In the genomic region with DNA sequence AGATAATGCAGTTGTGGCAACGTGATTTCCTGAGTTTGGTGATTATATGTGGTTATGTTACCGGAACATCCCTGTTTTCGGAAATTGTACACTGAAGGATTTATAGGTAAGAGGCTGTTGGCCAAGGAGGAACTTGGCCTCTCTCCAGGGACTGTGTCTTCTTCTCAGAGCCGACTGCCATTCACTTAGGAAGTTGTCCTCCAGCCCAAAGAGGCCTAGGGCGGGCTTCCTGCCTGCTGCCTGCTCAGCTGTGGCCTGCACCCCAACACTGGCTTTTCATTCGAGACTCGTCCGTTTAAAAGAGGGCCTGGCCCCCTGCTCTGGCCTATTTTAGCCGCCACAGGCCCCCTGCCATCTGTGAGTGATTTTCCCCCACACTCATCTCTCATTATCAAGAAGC, we compare ENCODE assay signal across 16 cellular contexts.
DNase-seq lines count a peak whose midpoint lies in the region; ATAC-seq, FAIRE-seq and TF ChIP-seq lines count a peak whose summit lies in the region.
"Had no signal": no experiment of that assay in that cellular context is flagged by ENCODE, and none has a peak within 500 bp of the region (broad histone marks: within the 10 kb centered on the region; RNA-seq: fewer than 3 reads in every experiment).

No MANE protein-coding gene starts in this region.

- no peak for TF ChIP-seq CTCF in K562 (IDR thresholded peaks at IDR 0.05 in 2 of 3, conservative IDR thresholded peaks at IDR 0.05 in 1 of 3; ENCODE audit: insufficient read depth in 2 of 3, low read depth in 1 of 3, low read length in 3 of 3)
- no peak for TF ChIP-seq CTCF in type B pancreatic cell (conservative IDR thresholded peaks at IDR 0.05)

- H3K9ac ChIP-seq in K562 (ENCODE audit: insufficient read depth in 1 of 2, low read depth in 2 of 2, low read length in 2 of 2) (no peak overlapping the region), trophoblast cell (ENCODE audit: low read length) (no peak overlapping the region)

- H3K4me3 ChIP-seq in K562 (no peak overlapping the region), trophoblast cell (ENCODE audit: low read depth, low read length) (no peak overlapping the region)

- no peaks in the 10 kb centered on the region for H3K36me3 Mint-ChIP-seq in type B pancreatic cell
- H3K36me3 Mint-ChIP-seq: activated naive CD8-positive, alpha-beta T cell; CD4-positive, CD25-positive, alpha-beta regulatory T cell; T-cell had no signal

- no peak overlapping the region for H3K23ac ChIP-seq in trophoblast cell (ENCODE audit: low read length)

- TF ChIP-seq EP300 in K562 (IDR thresholded peaks at IDR 0.05; ENCODE audit: low read length): no peak

- H4K8ac ChIP-seq in trophoblast cell (ENCODE audit: low read depth, low read length): no peak overlapping the region

- no peak overlapping the region for H3K4me3 Mint-ChIP-seq in type B pancreatic cell
- H3K4me3 Mint-ChIP-seq: activated naive CD8-positive, alpha-beta T cell; endodermal cell; T-cell had no signal

- H3K4me2 ChIP-seq in K562 (ENCODE audit: insufficient read depth, low read length) (no peak overlapping the region), trophoblast cell (ENCODE audit: low read length) (no peak overlapping the region)

- H3K79me1 ChIP-seq in trophoblast cell (ENCODE audit: low read length): peaks cover 39% of the 10 kb centered on the region

- no peak overlapping the region for H2BK12ac ChIP-seq in trophoblast cell (ENCODE audit: low read length)

- no peaks in the 10 kb centered on the region for H3K27me3 Mint-ChIP-seq in type B pancreatic cell
- H3K27me3 Mint-ChIP-seq: activated naive CD8-positive, alpha-beta T cell had no signal

- H4K91ac ChIP-seq in trophoblast cell (ENCODE audit: low read depth, low read length): peak overlapping the region; percentile 16

- POLR2A ChIA-PET in K562 (lab: Yijun Ruan, JAX): no interaction called here

- in situ Hi-C loops in K562 (cut with MboI): no loop called here

- no peak for TF ChIP-seq RAD21 in K562 (CRISPR knock-in tag; conservative IDR thresholded peaks at IDR 0.05 in 1 of 2, IDR thresholded peaks at IDR 0.05 in 1 of 2)

- H2BK120ac ChIP-seq in trophoblast cell (ENCODE audit: insufficient read depth, low read length, poor library complexity): no peak overlapping the region

- H3K9me3 Mint-ChIP-seq in type B pancreatic cell: no peaks in the 10 kb centered on the region
- H3K9me3 Mint-ChIP-seq: T-cell had no signal

- TF ChIP-seq POLR2A in K562 (conservative IDR thresholded peaks at IDR 0.05): no peak

- H2AFZ ChIP-seq in K562 (ENCODE audit: low read depth, low read length): peak overlapping the region; percentile 10; the same call in 1 of the 2 replicates
- no peak overlapping the region for H2AFZ ChIP-seq in trophoblast cell (ENCODE audit: insufficient read depth, low read length, poor library complexity)

- no peak overlapping the region for H4K12ac ChIP-seq in trophoblast cell (ENCODE audit: low read depth, low read length)

- FAIRE-seq in K562 (lab: Jason Lieb, UNC): peak; percentile 83
- FAIRE-seq: bronchial epithelial cell, GM12892 had no signal

- CTCF ChIA-PET in K562 (lab: Yijun Ruan, JAX; ENCODE audit: low intra/inter-chr PET ratio): interaction anchor here (0.8 kb wide), 1 partner anchor 1613 kb away, joined by 3 read pairs; no protein-coding TSS in a partner anchor

- H3K27ac ChIP-seq in K562 (ENCODE audit: extremely low read depth, low read depth, low read length) (no peak overlapping the region), trophoblast cell (ENCODE audit: low read depth, low read length) (no peak overlapping the region)

- H3K14ac ChIP-seq in trophoblast cell (ENCODE audit: low read length): no peak overlapping the region

- H4K20me1 ChIP-seq in K562 (replicated peaks; ENCODE audit: control insufficient read depth, insufficient read depth, low read length): no peaks in the 10 kb centered on the region

- H3K9me1 ChIP-seq in K562 (ENCODE audit: control insufficient read depth, insufficient read depth, low read length): no peaks in the 10 kb centered on the region

- H3K9me3 ChIP-seq in K562 (replicated peaks; ENCODE audit: control insufficient read depth, insufficient read depth, low read depth, low read length) (0 out of 2 replicates have a peak, but pooled peaks cover 2% of the 10 kb centered on the region), trophoblast cell (ENCODE audit: insufficient read depth, low read depth, low read length) (peaks cover 3% of the 10 kb centered on the region)

- peaks cover 5% of the 10 kb centered on the region for H3K4me1 Mint-ChIP-seq in type B pancreatic cell (ENCODE audit: unreplicated experiment)
- H3K4me1 Mint-ChIP-seq: endodermal cell had no signal

- H3K27ac Mint-ChIP-seq in type B pancreatic cell: no peak overlapping the region
- H3K27ac Mint-ChIP-seq: activated naive CD8-positive, alpha-beta T cell; CD4-positive, CD25-positive, alpha-beta regulatory T cell; endodermal cell; T-cell had no signal

- H3K18ac ChIP-seq in trophoblast cell (ENCODE audit: low read length): no peak overlapping the region

- H3K79me2 ChIP-seq in K562 (ENCODE audit: control insufficient read depth, insufficient read depth, low read length) (no peaks in the 10 kb centered on the region), trophoblast cell (ENCODE audit: control insufficient read depth, insufficient read depth, low read length, poor library complexity) (peaks cover 3% of the 10 kb centered on the region)

- no peak overlapping the region for H3K4ac ChIP-seq in trophoblast cell (ENCODE audit: low read depth, low read length)

- peak overlapping the region; percentile 2 for H2AK5ac ChIP-seq in trophoblast cell (ENCODE audit: low read length)

- no TSS peak for BruUV-seq in K562 (replicated peaks; lab: Mats Ljungman, UMichigan)

- DNase-seq in CD1c-positive myeloid dendritic cell (ENCODE audit: extremely low spot score) (peak; percentile 34), MV-4-11 (lab: John Stamatoyannopoulos, UW) (peak; percentile 84), K562 (ENCODE audit: extremely low read depth in 1 of 4, low spot score in 3 of 4) (peak in 1 of 4 experiments; percentile 66), trophoblast cell (no peak), type B pancreatic cell (ENCODE audit: extremely low spot score, unreplicated experiment) (no peak)
- no peak for DNase-seq in activated naive CD4-positive, alpha-beta T cell treated with anti-CD3 and anti-CD28 coated beads, Interleukin-2, amount 50 U/mL, for 16 hours
- DNase-seq: CD4-positive, CD25-positive, alpha-beta regulatory T cell; endodermal cell; foreskin fibroblast; PC-3; T-cell had no signal

- no peak overlapping the region for H2BK5ac ChIP-seq in trophoblast cell (ENCODE audit: low read depth, low read length, poor library complexity)

- intact Hi-C loops in K562 (cut with micrococcal nuclease): no loop called here

- H3K36me3 ChIP-seq in K562 (ENCODE audit: control insufficient read depth, insufficient read depth, low read length) (no peaks in the 10 kb centered on the region), trophoblast cell (ENCODE audit: control insufficient read depth in 1 of 2, insufficient read depth in 2 of 2, low read length in 2 of 2) (peaks cover 0 to 3% of the 10 kb centered on the region in 2 experiments)

- WGBS in K562 (ENCODE audit: insufficient coverage, low coverage, missing lambda C conversion rate): 5% methylated on average over 9 of the region's 9 CpGs
- no CpG with 5 or more reads among the region's 9 CpGs for WGBS in trophoblast cell (ENCODE audit: extremely low coverage, insufficient coverage, insufficient read length)

- peaks cover 4 to 7% of the 10 kb centered on the region in 2 experiments; a peak in 3 of 5 replicates for H3K27me3 ChIP-seq in K562 (ENCODE audit: control insufficient read depth in 2 of 2, insufficient read depth in 2 of 2, low read length in 2 of 2)
- no peaks in the 10 kb centered on the region for H3K27me3 ChIP-seq in trophoblast cell (ENCODE audit: insufficient read depth, low read length)

- H3K4me1 ChIP-seq in K562 (replicated peaks in 1 of 2; ENCODE audit: control insufficient read depth in 2 of 2, insufficient read depth in 2 of 2, low read length in 2 of 2) (peaks cover 4 to 30% of the 10 kb centered on the region in 2 experiments; a peak in 4 of 5 replicates), trophoblast cell (ENCODE audit: control insufficient read depth in 1 of 2, insufficient read depth in 2 of 2, low read length in 2 of 2) (peaks cover 12 to 16% of the 10 kb centered on the region in 2 experiments)

- ATAC-seq in K562: peak; percentile 65
- ATAC-seq in HG02885 (IDR thresholded peaks at IDR 0.05; ENCODE audit: poor library complexity, unreplicated experiment): no peak
- no peak for ATAC-seq in GM21515 (IDR thresholded peaks at IDR 0.05; ENCODE audit: unreplicated experiment)
- ATAC-seq: PC-3, T-cell had no signal

TF ChIP-seq in K562, 482 proteins besides CTCF, POLR2A, EP300 and RAD21 (continues in another document):
- TF ChIP-seq MEIS2 (IDR thresholded peaks at IDR 0.05; ENCODE audit: partially characterized antibody): peak; percentile 98
- no peak for TF ChIP-seq BHLHE40 (IDR thresholded peaks at IDR 0.05; ENCODE audit: low read length)
- no peak for TF ChIP-seq ZBED1 (IDR thresholded peaks at IDR 0.05)

Comparison
In these comparisons a context has a peak if more than half of its experiments do, and no peak if none do; other contexts are left out.
1. DNase-seq: peak in CD1c-positive myeloid dendritic cell (single experiment) and MV-4-11 (single experiment); none in trophoblast cell (0 of 2), activated naive CD4-positive, alpha-beta T cell treated with anti-CD3 and anti-CD28 coated beads, Interleukin-2, amount 50 U/mL, for 16 hours (single experiment) and type B pancreatic cell (single experiment).